ENCODE assay signal across 1 cellular context in genomic region chr2:180006781-180007579, GRCh38.
TF ChIP-seq lines count a peak whose summit lies in the region.

Gene CWC22 (minus strand): TSS chr2:180007297. CDS start chr2:179993341, 13,956 bp downstream.

TF ChIP-seq in GM12878, 131 proteins besides CTCF, POLR2A, EP300 and RAD21 (continued from another document):
- TF ChIP-seq CUX1 (IDR thresholded peaks at IDR 0.05; ENCODE audit: insufficient replicate concordance, low read depth, low read length) (no peak), TARDBP (IDR thresholded peaks at IDR 0.05; ENCODE audit: borderline replicate concordance) (peak; percentile 80), KDM1A (IDR thresholded peaks at IDR 0.05; ENCODE audit: borderline replicate concordance) (no peak)
